Comparison of ENCODE assay signal across 8 cellular contexts in genomic region chrX:153974003-153974725, GRCh38. TPM values are rescaled to one million over a fixed set of nuclear protein-coding genes. Genes with fewer than 3 reads are reported as not detected.
A peak's percentile ranks its signal among the peaks of the same experiment; 100 is the strongest.
DNase-seq lines count a peak whose midpoint lies in the region; ATAC-seq, FAIRE-seq and TF ChIP-seq lines count a peak whose summit lies in the region.
"Had no signal": no experiment of that assay in that cellular context is flagged by ENCODE, and none has a peak within 500 bp of the region (broad histone marks: within the 10 kb centered on the region; RNA-seq: fewer than 3 reads in every experiment).

No MANE protein-coding gene starts in this region.

- no peaks in the 10 kb centered on the region for H3K36me3 ChIP-seq in left ventricle myocardium inferior

- no peaks in the 10 kb centered on the region for H3K27me3 ChIP-seq in left ventricle myocardium inferior (ENCODE audit: low read depth)

- peak overlapping the region; percentile 83 for H3K4me3 ChIP-seq in left ventricle myocardium inferior

- no peak for TF ChIP-seq CTCF in left ventricle myocardium inferior (IDR thresholded peaks at IDR 0.05; ENCODE audit: borderline replicate concordance)

- H3K9me3 Mint-ChIP-seq in stimulated activated memory B cell treated with anti-CD40 and anti-IgM and Interleukin-4, amounts not matched to agents 10 μg/mL and 1 μg/mL and 100 μg/mL, for 72 hours: no peaks in the 10 kb centered on the region

- peak overlapping the region; percentile 81 for H3K27ac Mint-ChIP-seq in T-helper 17 cell
- peak overlapping the region; percentile 89 for H3K27ac Mint-ChIP-seq in stimulated activated memory B cell treated with anti-CD40 and anti-IgM and Interleukin-4, amounts not matched to agents 10 μg/mL and 1 μg/mL and 100 μg/mL, for 72 hours

- DNase-seq in HT-29 (ENCODE audit: low spot score) (peak; percentile 21), T-helper 17 cell (no peak), left ventricle myocardium inferior (no peak), HK-2 (ENCODE audit: unreplicated experiment) (no peak), HTR-8/SVneo (ENCODE audit: insufficient read length, low spot score) (no peak)

- intact Hi-C loops in left ventricle myocardium inferior (cut with micrococcal nuclease): no loop called here

- H3K27me3 Mint-ChIP-seq in T-helper 17 cell: no peaks in the 10 kb centered on the region
- H3K27me3 Mint-ChIP-seq in stimulated activated memory B cell treated with anti-CD40 and anti-IgM and Interleukin-4, amounts not matched to agents 10 μg/mL and 1 μg/mL and 100 μg/mL, for 72 hours: no peaks in the 10 kb centered on the region

- peaks cover 13% of the 10 kb centered on the region for H3K4me1 Mint-ChIP-seq in T-helper 17 cell
- H3K4me1 Mint-ChIP-seq in stimulated activated memory B cell treated with anti-CD40 and anti-IgM and Interleukin-4, amounts not matched to agents 10 μg/mL and 1 μg/mL and 100 μg/mL, for 72 hours: peaks cover 26% of the 10 kb centered on the region

- no peak for FAIRE-seq in HTR-8/SVneo (lab: Jason Lieb, UNC)
- FAIRE-seq: islet of Langerhans had no signal

- H3K36me3 Mint-ChIP-seq in T-helper 17 cell (ENCODE audit: low read depth): peaks cover 2% of the 10 kb centered on the region
- H3K36me3 Mint-ChIP-seq in stimulated activated memory B cell treated with anti-CD40 and anti-IgM and Interleukin-4, amounts not matched to agents 10 μg/mL and 1 μg/mL and 100 μg/mL, for 72 hours: peaks cover 16% of the 10 kb centered on the region

- H3K4me3 Mint-ChIP-seq in T-helper 17 cell: peak overlapping the region; percentile 85
- H3K4me3 Mint-ChIP-seq in stimulated activated memory B cell treated with anti-CD40 and anti-IgM and Interleukin-4, amounts not matched to agents 10 μg/mL and 1 μg/mL and 100 μg/mL, for 72 hours: peak overlapping the region; percentile 85

- H3K9me3 ChIP-seq in T-helper 17 cell (ENCODE audit: control insufficient read depth, low read length, poor library complexity, severe bottlenecking) (no peaks in the 10 kb centered on the region), left ventricle myocardium inferior (replicated peaks) (no peaks in the 10 kb centered on the region)

- ATAC-seq in T-helper 17 cell: no peak
- no peak for ATAC-seq in stimulated activated memory B cell treated with anti-CD40 and anti-IgM and Interleukin-4, amounts not matched to agents 10 μg/mL and 1 μg/mL and 100 μg/mL, for 72 hours
- no peak for ATAC-seq in HG03139 (IDR thresholded peaks at IDR 0.05; ENCODE audit: unreplicated experiment)

- H3K27ac ChIP-seq in left ventricle myocardium inferior (replicated peaks): peak overlapping the region; percentile 99

- H3K4me1 ChIP-seq in left ventricle myocardium inferior: peaks cover 25% of the 10 kb centered on the region

RNA-seq across cellular contexts. Expression of gene TMEM187, which starts 1.6 kb away (rescaled TPM):
- 21.4 and 23.4 TPM in 2 replicates for total RNA-seq in HT-29 (2014; rRNA removed; shearing (Covaris generic))
- total RNA-seq in T-helper 17 cell (1 to 10 TPM; 2.4 to 3.0 TPM), left ventricle myocardium inferior (6.4 TPM)

RNA-seq across cellular contexts. Expression of gene HCFC1, which starts 2.5 kb away (rescaled TPM):
- total RNA-seq in HT-29 (2014; rRNA removed; shearing (Covaris generic)): 106 and 124 TPM in 2 replicates
- 10 to 100 TPM; 65.7 to 65.8 TPM for total RNA-seq in T-helper 17 cell
- 28.4 TPM for total RNA-seq in left ventricle myocardium inferior

RNA-seq across cellular contexts. Expression of gene RENBP, which starts 29.7 kb away (rescaled TPM):
- 0.08 and 0.91 TPM in 2 replicates for total RNA-seq in HT-29 (2014; rRNA removed; shearing (Covaris generic))
- total RNA-seq in T-helper 17 cell (10 to 100 TPM in 1 of 2 donors, 1 to 10 TPM in 1; 8.8 to 11.5 TPM), left ventricle myocardium inferior (7.5 TPM)

RNA-seq across cellular contexts. Expression of gene NAA10, which starts 39.3 kb away (rescaled TPM):
- total RNA-seq in HT-29 (2014; rRNA removed; shearing (Covaris generic)): 304 and 321 TPM in 2 replicates
- 10 to 100 TPM; 42.8 to 48.5 TPM for total RNA-seq in T-helper 17 cell
- total RNA-seq in left ventricle myocardium inferior: 67.1 TPM

RNA-seq across cellular contexts. Expression of gene IRAK1, which starts 45.5 kb away (rescaled TPM):
- total RNA-seq in HT-29 (2014; rRNA removed; shearing (Covaris generic)): 536 and 557 TPM in 2 replicates
- total RNA-seq in T-helper 17 cell (10 to 100 TPM; 75.3 to 92.5 TPM), left ventricle myocardium inferior (40.6 TPM)
